ENCODE assay signal across 7 cellular contexts in the genomic region with DNA sequence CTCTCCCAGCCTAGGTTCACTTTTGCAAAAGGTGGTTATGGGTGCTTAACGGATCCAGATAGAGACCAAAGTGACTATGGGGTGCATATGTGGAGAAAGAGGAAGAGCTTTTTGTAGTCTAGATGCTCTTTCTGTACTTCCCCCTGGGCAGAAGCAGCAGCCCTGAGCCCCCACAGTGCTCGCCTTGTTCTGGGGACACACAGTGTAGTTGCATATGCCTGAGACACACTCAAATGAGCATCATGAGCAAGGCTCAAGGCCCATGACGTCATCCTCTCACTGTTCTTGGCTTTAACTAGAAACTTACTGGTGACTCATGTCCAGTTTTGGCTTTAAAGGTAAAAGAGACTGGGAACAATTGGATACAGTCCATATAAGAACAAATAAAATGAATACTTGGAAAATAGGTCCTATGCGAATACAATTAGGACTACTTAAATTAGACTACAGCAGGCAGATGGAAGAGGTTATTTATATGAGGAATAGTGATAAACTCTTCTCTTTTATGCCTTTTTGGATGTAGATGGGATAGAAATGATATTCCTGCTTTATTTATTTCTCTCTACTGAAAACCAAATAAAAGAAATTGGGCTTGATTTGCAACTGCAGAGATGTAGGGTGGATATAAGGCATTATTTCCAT. TPM values are rescaled to one million over a fixed set of nuclear protein-coding genes. Genes with fewer than 3 reads are reported as not detected.
DNase-seq lines count a peak whose midpoint lies in the region; ATAC-seq lines count a peak whose summit lies in the region.

No MANE protein-coding gene starts in this region.

- H3K4me3 Mint-ChIP-seq in T-helper 17 cell, result no peak overlapping the region

- no peaks in the 10 kb centered on the region for H3K9me3 Mint-ChIP-seq in activated naive CD4-positive, alpha-beta T cell treated with anti-CD3 and anti-CD28 coated beads, Interleukin-2, amount 50 U/mL, for 72 hours

- H3K9me3 ChIP-seq in T-helper 17 cell (ENCODE audit: control insufficient read depth, low read length, poor library complexity, severe bottlenecking), result no peaks in the 10 kb centered on the region

- peaks cover 6% of the 10 kb centered on the region for H3K4me1 Mint-ChIP-seq in T-helper 17 cell

- no peak for DNase-seq in T-helper 17 cell
- peak; percentile 86 for DNase-seq in glomerular visceral epithelial cell (ENCODE audit: extremely low spot score)
- DNase-seq in smooth muscle cell of the brain vasculature (ENCODE audit: low read depth, low spot score), result peak; percentile 82
- DNase-seq in activated naive CD4-positive, alpha-beta T cell treated with anti-CD3 and anti-CD28 coated beads, Interleukin-2, amount 50 U/mL, for 72 hours (ENCODE audit: low spot score in 2 of 2), result no peak
- no peak for DNase-seq in NCI-H146 treated with DMSO at 0.1 percent for 48 hours (lab: John Stamatoyannopoulos, UW; ENCODE audit: unreplicated experiment)

- ATAC-seq in GM18861 (IDR thresholded peaks at IDR 0.05; ENCODE audit: unreplicated experiment), result peak; percentile 53
- peak; percentile 61 for ATAC-seq in HG03103 (IDR thresholded peaks at IDR 0.05; ENCODE audit: low read depth, unreplicated experiment)
- peak; percentile 76 for ATAC-seq in T-helper 17 cell
- no peak for ATAC-seq in activated naive CD4-positive, alpha-beta T cell treated with anti-CD3 and anti-CD28 coated beads, Interleukin-2, amount 50 U/mL, for 72 hours

- peaks cover 2% of the 10 kb centered on the region for H3K36me3 Mint-ChIP-seq in T-helper 17 cell (ENCODE audit: low read depth)
- no peaks in the 10 kb centered on the region for H3K36me3 Mint-ChIP-seq in activated naive CD4-positive, alpha-beta T cell treated with anti-CD3 and anti-CD28 coated beads, Interleukin-2, amount 50 U/mL, for 72 hours

- H3K27ac Mint-ChIP-seq in T-helper 17 cell, result peak overlapping the region; percentile 54
- no peak overlapping the region for H3K27ac Mint-ChIP-seq in activated naive CD4-positive, alpha-beta T cell treated with anti-CD3 and anti-CD28 coated beads, Interleukin-2, amount 50 U/mL, for 72 hours

- H3K27me3 Mint-ChIP-seq in T-helper 17 cell, result peaks cover 28% of the 10 kb centered on the region

RNA-seq across cellular contexts. Expression of gene PEX26, which starts 20.1 kb away (rescaled TPM):
- 10 to 100 TPM; 28.4 to 37.3 TPM for total RNA-seq in T-helper 17 cell
- 10 to 100 TPM; 36.8 to 63.7 TPM for total RNA-seq in activated naive CD4-positive, alpha-beta T cell treated with anti-CD3 and anti-CD28 coated beads, Interleukin-2, amount 50 U/mL, for 72 hours

RNA-seq across cellular contexts. Expression of gene MICAL3, which starts 33.3 kb away (rescaled TPM):
- 10 to 100 TPM; 28.9 to 37.0 TPM for total RNA-seq in T-helper 17 cell
- total RNA-seq in activated naive CD4-positive, alpha-beta T cell treated with anti-CD3 and anti-CD28 coated beads, Interleukin-2, amount 50 U/mL, for 72 hours, result 10 to 100 TPM; 19.5 to 30.2 TPM

RNA-seq across cellular contexts. Expression of gene TUBA8, which starts 52.9 kb away (rescaled TPM):
- total RNA-seq in T-helper 17 cell, result 10 to 100 TPM in 1 of 2 donors, 1 to 10 TPM in 1; 2.3 to 27.0 TPM
- 1 to 10 TPM; 1.1 to 1.6 TPM for total RNA-seq in activated naive CD4-positive, alpha-beta T cell treated with anti-CD3 and anti-CD28 coated beads, Interleukin-2, amount 50 U/mL, for 72 hours

Comparison
In these comparisons a context has a peak if more than half of its experiments do, and no peak if none do; other contexts are left out.
1. ATAC-seq: peak in GM18861 (single experiment), HG03103 (single experiment) and T-helper 17 cell (single experiment); none in activated naive CD4-positive, alpha-beta T cell treated with anti-CD3 and anti-CD28 coated beads, Interleukin-2, amount 50 U/mL, for 72 hours (0 of 2).
2. DNase-seq: peak in glomerular visceral epithelial cell (single experiment) and smooth muscle cell of the brain vasculature (single experiment); none in T-helper 17 cell (0 of 3), activated naive CD4-positive, alpha-beta T cell treated with anti-CD3 and anti-CD28 coated beads, Interleukin-2, amount 50 U/mL, for 72 hours (0 of 2) and NCI-H146 treated with DMSO at 0.1 percent for 48 hours (single experiment).